8 cellular contexts compared by ENCODE assay signal in the genomic region with DNA sequence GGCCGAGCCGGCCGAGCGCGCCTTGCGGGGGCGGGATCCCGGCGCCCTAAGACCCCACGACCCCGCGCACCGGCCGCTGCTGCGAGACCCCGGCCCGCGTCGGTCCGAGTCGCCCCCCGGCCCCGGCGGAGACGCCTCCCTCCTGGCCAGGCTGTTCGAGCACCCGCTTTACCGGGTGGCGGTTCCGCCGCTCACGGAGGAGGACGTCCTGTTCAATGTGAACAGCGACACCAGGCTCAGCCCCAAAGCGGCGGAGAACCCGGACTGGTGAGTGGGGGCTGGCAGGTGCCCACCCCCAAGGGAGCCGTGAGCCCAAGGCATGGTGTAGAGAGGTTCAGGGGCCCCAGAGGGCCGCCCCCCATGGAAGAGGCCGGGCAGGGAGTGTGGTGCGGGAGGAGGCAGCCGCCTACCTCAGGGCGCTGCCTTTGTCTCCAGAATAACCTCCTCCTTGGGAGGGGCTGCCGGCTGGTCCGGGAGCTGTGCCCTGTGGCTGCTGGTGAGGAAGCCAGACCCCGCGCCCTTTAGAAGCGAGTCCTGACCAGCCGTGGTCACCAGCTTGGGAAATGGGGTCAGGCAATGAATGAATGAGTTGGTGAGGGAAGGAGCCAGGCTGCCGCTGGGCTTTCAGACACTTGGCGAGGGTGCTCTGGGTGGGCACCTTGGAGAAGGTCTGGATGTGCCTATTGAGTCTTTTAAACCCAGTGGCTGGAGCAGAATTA. TPM values are rescaled to one million over a fixed set of nuclear protein-coding genes. Genes with fewer than 3 reads are reported as not detected.
DNase-seq lines count a peak whose midpoint lies in the region; ATAC-seq, FAIRE-seq and TF ChIP-seq lines count a peak whose summit lies in the region.

No MANE protein-coding gene starts in this region.

- H3K36me3 ChIP-seq in left ventricle myocardium inferior, result peaks cover 37% of the 10 kb centered on the region
- H3K36me3 ChIP-seq in mucosa of rectum (ENCODE audit: control insufficient read depth in 2 of 2, insufficient read depth in 2 of 2, low read length in 2 of 2), result peaks cover 12% of the 10 kb centered on the region in 2 donors

- DNase-seq in left ventricle myocardium inferior, result no peak
- DNase-seq in left cardiac atrium, result no peak
- peak; percentile 20 for DNase-seq in dermis blood vessel endothelial cell
- peak; percentile 24 for DNase-seq in urothelium cell line (ENCODE audit: low spot score)
- no peak for DNase-seq in NCI-H2171 (lab: John Stamatoyannopoulos, UW)
- DNase-seq in DMS79 (lab: John Stamatoyannopoulos, UW), result no peak
- DNase-seq in activated T-cell treated with anti-CD3 and anti-CD28 coated beads for 4 hours, result no peak

- no peak for ATAC-seq in left cardiac atrium

- peak overlapping the region; percentile 47 to 54 for H3K9ac ChIP-seq in mucosa of rectum (ENCODE audit: low read depth in 1 of 2, low read length in 2 of 2)

- H3K4me3 ChIP-seq in left ventricle myocardium inferior (peak overlapping the region; percentile 73), mucosa of rectum (ENCODE audit: low read length in 2 of 2) (peak overlapping the region; percentile 54 to 60)

- intact Hi-C loops in left ventricle myocardium inferior (cut with micrococcal nuclease) (no loop called here), left cardiac atrium (cut with DNase I) (loop anchor here in 1 of 2 donors (5.0 kb wide), 1 partner anchor 41 kb away; no protein-coding TSS in a partner anchor)

- TF ChIP-seq CTCF in left ventricle myocardium inferior (IDR thresholded peaks at IDR 0.05; ENCODE audit: borderline replicate concordance), result no peak

- H3K27ac ChIP-seq in left ventricle myocardium inferior (replicated peaks), result peak overlapping the region; percentile 91
- H3K27ac ChIP-seq in mucosa of rectum (ENCODE audit: low read depth in 2 of 2, low read length in 2 of 2), result peak overlapping the region in 1 of 2 donors; percentile 3

- no peak for FAIRE-seq in urothelium cell line (lab: Jason Lieb, UNC)

- H3K27me3 ChIP-seq in left ventricle myocardium inferior (ENCODE audit: low read depth) (no peaks in the 10 kb centered on the region), mucosa of rectum (ENCODE audit: control insufficient read depth in 2 of 2, insufficient read depth in 2 of 2, low read length in 2 of 2) (no peaks in the 10 kb centered on the region)

- H3K4me1 ChIP-seq in left ventricle myocardium inferior, result peaks cover 51% of the 10 kb centered on the region
- H3K4me1 ChIP-seq in mucosa of rectum (ENCODE audit: control insufficient read depth in 2 of 2, insufficient read depth in 2 of 2, low read length in 2 of 2), result peaks cover 11 to 15% of the 10 kb centered on the region in 2 donors

- H3K9me3 ChIP-seq in left ventricle myocardium inferior (replicated peaks) (no peaks in the 10 kb centered on the region), mucosa of rectum (ENCODE audit: control insufficient read depth in 2 of 2, low read length in 2 of 2) (no peaks in the 10 kb centered on the region)

RNA-seq across cellular contexts. Expression of a gene that starts 1.3 kb away (rescaled TPM):
- total RNA-seq in left ventricle myocardium inferior (22.2 TPM), left cardiac atrium (10 to 100 TPM; 30.7 to 62.5 TPM), dermis blood vessel endothelial cell (2.7 and 4.6 TPM in 2 replicates)

Comparison
In these comparisons a context has a peak if more than half of its experiments do, and no peak if none do; other contexts are left out.
1. DNase-seq: peak in dermis blood vessel endothelial cell (single experiment) and urothelium cell line (single experiment); none in left ventricle myocardium inferior (single experiment), left cardiac atrium (single experiment), NCI-H2171 (single experiment), DMS79 (single experiment) and activated T-cell treated with anti-CD3 and anti-CD28 coated beads for 4 hours (single experiment).